21 cellular contexts compared by ENCODE assay signal in genomic region chr3:194109192-194109863, GRCh38.
"Had no signal": no experiment of that assay in that cellular context is flagged by ENCODE, and none has a peak within 500 bp of the region (broad histone marks: within the 10 kb centered on the region; RNA-seq: fewer than 3 reads in every experiment).

No MANE protein-coding gene starts in this region.

- H3K4me3 ChIP-seq: ascending aorta, coronary artery, gastrocnemius medialis, heart left ventricle, tibial artery, vagina had no signal

- ATAC-seq: gastrocnemius medialis; heart left ventricle; stimulated activated naive CD8-positive, alpha-beta T cell treated with anti-CD3 and anti-CD28 coated beads, Interleukin-15, Interleukin-2, amounts not matched to agents 100 U/mL and 50 U/mL, for 24 hours had no signal

- DNase-seq: activated CD4-positive, alpha-beta T cell treated with anti-CD3 and anti-CD28 coated beads for 1 hour; activated CD8-positive, alpha-beta memory T cell treated with anti-CD3 and anti-CD28 coated beads for 24 hours; activated CD8-positive, alpha-beta memory T cell treated with anti-CD3 and anti-CD28 coated beads, Interleukin-2, amount 50 U/mL, for 48 hours; activated effector memory CD4-positive, alpha-beta T cell treated with anti-CD3 and anti-CD28 coated beads, Interleukin-2, amount 50 U/mL, for 16 hours; activated naive CD4-positive, alpha-beta T cell treated with anti-CD3 and anti-CD28 coated beads, Interleukin-2, amount 50 U/mL, for 16 hours; activated T-cell treated with anti-CD3 and anti-CD28 coated beads, Interleukin-2, amount 50 U/mL, for 48 hours; gastrocnemius medialis; heart left ventricle; nephron progenitor cell; nucleus accumbens; stimulated activated CD4-positive, alpha-beta T cell treated with anti-CD3 and anti-CD28 coated beads, Interleukin-12 subunit alpha, Interleukin-12 subunit beta, amount 100 ng/mL, for 4 hours; stimulated activated CD4-positive, alpha-beta T cell treated with anti-CD3 and anti-CD28 coated beads, Interleukin-1b, Interleukin-23, amount 100 ng/mL, for 48 hours; stimulated activated CD8-positive, alpha-beta memory T cell treated with anti-CD3 and anti-CD28 coated beads, Interleukin-4, amount 100 ng/mL, for 48 hours; stimulated activated naive CD8-positive, alpha-beta T cell treated with anti-CD3 and anti-CD28 coated beads, Interleukin-15, Interleukin-2, amounts not matched to agents 100 U/mL and 50 U/mL, for 24 hours; substantia nigra; tibial artery had no signal

- H3K9me3 Mint-ChIP-seq: nephron progenitor cell; T-helper 1 cell treated with Interleukin-12 subunit alpha and Interleukin-12 subunit beta and Interleukin-4 antibody, amounts not matched to agents 30 μg/mL and 1 μg/mL, for 36 hours had no signal

- H3K4me1 ChIP-seq: ascending aorta, gastrocnemius medialis, tibial artery had no signal

- H3K27me3 ChIP-seq: ascending aorta, gastrocnemius medialis, vagina had no signal

- H3K27ac Mint-ChIP-seq: nephron progenitor cell; T-helper 1 cell treated with Interleukin-12 subunit alpha and Interleukin-12 subunit beta and Interleukin-4 antibody, amounts not matched to agents 30 μg/mL and 1 μg/mL, for 36 hours had no signal

- H3K4me3 Mint-ChIP-seq: nephron progenitor cell; T-helper 1 cell treated with Interleukin-12 subunit alpha and Interleukin-12 subunit beta and Interleukin-4 antibody, amounts not matched to agents 30 μg/mL and 1 μg/mL, for 36 hours had no signal

- H3K27ac ChIP-seq: ascending aorta, coronary artery, gastrocnemius medialis, heart left ventricle, tibial artery, vagina, VCaP had no signal

- H3K9me3 ChIP-seq: ascending aorta, gastrocnemius medialis, heart left ventricle, tibial artery, vagina had no signal

- H3K36me3 ChIP-seq: ascending aorta, gastrocnemius medialis, heart left ventricle, tibial artery, vagina had no signal
